In genomic region chrX:109840585-109840984, GRCh38 we compare ENCODE assay signal across 8 cellular contexts.
DNase-seq lines count a peak whose midpoint lies in the region; ATAC-seq and TF ChIP-seq lines count a peak whose summit lies in the region.

No MANE protein-coding gene starts in this region.

- DNase-seq in AG10803 (ENCODE audit: low read depth) (peak; percentile 92), Kasumi-1 (lab: John Stamatoyannopoulos, UW) (peak; percentile 69 to 77), mammary epithelial cell (peak; percentile 92), NCI-H2029 treated with DMSO at 0.1 percent for 48 hours (lab: John Stamatoyannopoulos, UW) (no peak), SK-N-DZ (ENCODE audit: low spot score) (no peak), NCI-H2107 treated with DMSO at 0.1 percent for 48 hours (lab: John Stamatoyannopoulos, UW; ENCODE audit: unreplicated experiment) (no peak)

- in situ Hi-C loops in mammary epithelial cell (cut with MboI; ENCODE audit: low sequenced_read_pairs in 2 of 2), result loop anchor here in 1 of 2 donors (10.0 kb wide), 1 partner anchor 106 kb away; the partner anchor contains the start of gene ACSL4

- intact Hi-C loops in mammary epithelial cell (cut with micrococcal nuclease), result loop anchor here (2.0 to 5.0 kb wide), 2 partner anchors 108 to 128 kb away; partner anchors contain the start of gene ACSL4

- H3K36me3 ChIP-seq in mammary epithelial cell (ENCODE audit: insufficient read depth, low read length) (no peaks in the 10 kb centered on the region), mesodermal cell (ENCODE audit: control insufficient read depth, insufficient read depth, low read length) (no peaks in the 10 kb centered on the region)

- H3K4me1 ChIP-seq in mammary epithelial cell (ENCODE audit: insufficient read depth, low read length), result peaks cover 26% of the 10 kb centered on the region
- peaks cover 22% of the 10 kb centered on the region for H3K4me1 ChIP-seq in mesodermal cell (ENCODE audit: control insufficient read depth, insufficient read depth, low read length, poor library complexity, severe bottlenecking)

- 28% methylated on average over 3 of the region's 3 CpGs for WGBS in mammary epithelial cell (ENCODE audit: low coverage, missing lambda C conversion rate)
- WGBS in mesodermal cell (ENCODE audit: insufficient coverage in 2 of 2), 2 experiments, result no CpG with 5 or more reads among the region's 3 CpGs

- peak overlapping the region; percentile 40 for H3K4me2 ChIP-seq in mammary epithelial cell (ENCODE audit: insufficient read depth, low read depth, low read length)

- no peak for ATAC-seq in GM19455 (IDR thresholded peaks at IDR 0.05; ENCODE audit: unreplicated experiment)

- no peak overlapping the region for H3K9ac ChIP-seq in mammary epithelial cell (ENCODE audit: insufficient read depth, low read length)

- H3K79me2 ChIP-seq in mammary epithelial cell (ENCODE audit: insufficient read depth, low read length), result no peaks in the 10 kb centered on the region

- H2AFZ ChIP-seq in mammary epithelial cell (ENCODE audit: low read depth, low read length), result peak overlapping the region; percentile 82

- BruUV-seq in mammary epithelial cell (replicated peaks; lab: Mats Ljungman, UMichigan), result no TSS peak

- H4K20me1 ChIP-seq in mammary epithelial cell (ENCODE audit: insufficient read depth, low read length), result no peaks in the 10 kb centered on the region

- TF ChIP-seq CTCF in AG10803 (conservative IDR thresholded peaks at IDR 0.05; ENCODE audit: low read length) (no peak), mammary epithelial cell (conservative IDR thresholded peaks at IDR 0.05 in 1 of 2, IDR thresholded peaks at IDR 0.05 in 1 of 2; ENCODE audit: extremely low read depth in 1 of 2, insufficient read depth in 1 of 2, low read depth in 1 of 2, low read length in 2 of 2) (no peak)

- dilution Hi-C loops in mammary epithelial cell (cut with HindIII; ENCODE audit: low sequenced_read_pairs), result no loop called here

- peaks cover 2% of the 10 kb centered on the region for H3K27me3 ChIP-seq in mammary epithelial cell (ENCODE audit: insufficient read depth, low read length)

- H3K9me3 ChIP-seq in mammary epithelial cell (replicated peaks; ENCODE audit: insufficient read depth, low read length), result no peaks in the 10 kb centered on the region
- H3K9me3 ChIP-seq in mesodermal cell (ENCODE audit: control insufficient read depth, low read length), result no peaks in the 10 kb centered on the region

- CTCF ChIA-PET in mammary epithelial cell (lab: Charles Lee; ENCODE audit: low non-redundant PET), result no interaction called here

- H3K27ac ChIP-seq in mammary epithelial cell (ENCODE audit: insufficient read depth, low read depth, low read length) (peak overlapping the region; percentile 71), mesodermal cell (ENCODE audit: low read depth, low read length, severe bottlenecking) (peak overlapping the region; percentile 83)

- H3K4me3 ChIP-seq in AG10803 (ENCODE audit: low read length) (no peak overlapping the region), mammary epithelial cell (replicated peaks in 1 of 3; ENCODE audit: insufficient read depth in 1 of 3, low read depth in 2 of 3, low read length in 3 of 3) (no peak overlapping the region), mesodermal cell (ENCODE audit: extremely low read depth, insufficient read depth, low read length, poor library complexity, severe bottlenecking) (no peak overlapping the region)

Comparison
In these comparisons a context has a peak if more than half of its experiments do, and no peak if none do; other contexts are left out.
1. DNase-seq: peak in AG10803 (single experiment), Kasumi-1 (2 of 2) and mammary epithelial cell (single experiment); none in NCI-H2029 treated with DMSO at 0.1 percent for 48 hours (single experiment), SK-N-DZ (single experiment) and NCI-H2107 treated with DMSO at 0.1 percent for 48 hours (single experiment).